1 cellular context compared by ENCODE assay signal in genomic region chr12:51124504-51124903, GRCh38.
TF ChIP-seq lines count a peak whose summit lies in the region.

No MANE protein-coding gene starts in this region.

TF ChIP-seq in HEK293, 187 proteins besides CTCF, POLR2A, EP300 and RAD21 (continued from another document):
- TF ChIP-seq, protein P1, sequence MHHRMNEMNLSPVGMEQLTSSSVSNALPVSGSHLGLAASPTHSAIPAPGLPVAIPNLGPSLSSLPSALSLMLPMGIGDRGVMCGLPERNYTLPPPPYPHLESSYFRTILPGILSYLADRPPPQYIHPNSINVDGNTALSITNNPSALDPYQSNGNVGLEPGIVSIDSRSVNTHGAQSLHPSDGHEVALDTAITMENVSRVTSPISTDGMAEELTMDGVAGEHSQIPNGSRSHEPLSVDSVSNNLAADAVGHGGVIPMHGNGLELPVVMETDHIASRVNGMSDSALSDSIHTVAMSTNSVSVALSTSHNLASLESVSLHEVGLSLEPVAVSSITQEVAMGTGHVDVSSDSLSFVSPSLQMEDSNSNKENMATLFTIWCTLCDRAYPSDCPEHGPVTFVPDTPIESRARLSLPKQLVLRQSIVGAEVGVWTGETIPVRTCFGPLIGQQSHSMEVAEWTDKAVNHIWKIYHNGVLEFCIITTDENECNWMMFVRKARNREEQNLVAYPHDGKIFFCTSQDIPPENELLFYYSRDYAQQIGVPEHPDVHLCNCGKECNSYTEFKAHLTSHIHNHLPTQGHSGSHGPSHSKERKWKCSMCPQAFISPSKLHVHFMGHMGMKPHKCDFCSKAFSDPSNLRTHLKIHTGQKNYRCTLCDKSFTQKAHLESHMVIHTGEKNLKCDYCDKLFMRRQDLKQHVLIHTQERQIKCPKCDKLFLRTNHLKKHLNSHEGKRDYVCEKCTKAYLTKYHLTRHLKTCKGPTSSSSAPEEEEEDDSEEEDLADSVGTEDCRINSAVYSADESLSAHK (tag by site-specific recombination; IDR thresholded peaks at IDR 0.05) = no peak
- TF ChIP-seq GFI1B (tag by site-specific recombination; IDR thresholded peaks at IDR 0.05) = no peak
- peak; percentile 90 for TF ChIP-seq FEZF1 (tag by site-specific recombination; IDR thresholded peaks at IDR 0.05)
- no peak for TF ChIP-seq ZXDB (tag by site-specific recombination; IDR thresholded peaks at IDR 0.05)
- no peak for TF ChIP-seq ZNF266 (tag by site-specific recombination; IDR thresholded peaks at IDR 0.05; ENCODE audit: low read depth)
- TF ChIP-seq ZBTB17 (tag by site-specific recombination; IDR thresholded peaks at IDR 0.05) = 0 out of 2 replicates have a peak, but pooled peaks have one; percentile 35
- no peak for TF ChIP-seq WT1 (tag by site-specific recombination; IDR thresholded peaks at IDR 0.05)
- no peak for TF ChIP-seq ZNF707 (tag by site-specific recombination; IDR thresholded peaks at IDR 0.05)
TF ChIP-seq in HEK293: peak in this region for 2.
